ENCODE assay signal across 7 cellular contexts in the genomic region with DNA sequence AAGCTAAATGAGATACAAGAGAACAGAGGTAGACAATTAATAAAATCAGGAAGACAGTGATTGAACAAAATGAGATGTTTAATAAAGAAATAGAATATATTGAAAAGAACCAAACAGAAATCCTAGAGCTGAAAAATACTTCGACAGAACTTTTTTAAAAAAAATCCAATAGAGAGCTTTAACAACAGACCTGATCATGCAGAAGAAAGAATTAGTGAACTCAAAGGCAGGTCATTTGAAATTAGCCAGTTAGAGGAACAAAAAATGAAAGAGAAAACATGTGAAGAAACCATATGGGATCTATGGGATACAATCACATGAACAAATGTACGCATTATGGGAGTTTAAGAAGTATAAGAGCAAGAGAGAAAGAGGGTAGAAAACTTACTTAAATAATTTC. TPM values are rescaled to one million over a fixed set of nuclear protein-coding genes. Genes with fewer than 3 reads are reported as not detected.
"Had no signal": no experiment of that assay in that cellular context is flagged by ENCODE, and none has a peak within 500 bp of the region (broad histone marks: within the 10 kb centered on the region; RNA-seq: fewer than 3 reads in every experiment).

No MANE protein-coding gene starts in this region.

- H3K4me1 Mint-ChIP-seq: GM23338, H9 had no signal

- H3K4me3 ChIP-seq: GM23338 had no signal

- DNase-seq: H9, HCEC 1CT, IMR-90, KBM-7 had no signal

- H3K4me3 Mint-ChIP-seq: GM23338, H9 had no signal

- H3K27ac Mint-ChIP-seq: GM23338, H9 had no signal

- H3K4me2 ChIP-seq: GM23338, KMS-11 had no signal

- H2AFZ ChIP-seq: GM23338 had no signal

- H3K9ac ChIP-seq: KMS-11 had no signal

- ATAC-seq: GM23338 had no signal

- H3K27ac ChIP-seq: HL-60, KMS-11 had no signal

RNA-seq across cellular contexts. Expression of a gene that starts 37.3 kb away (rescaled TPM):
- total RNA-seq: IMR-90 had no signal
- polyA plus RNA-seq: IMR-90 had no signal
